ENCODE assay signal across 8 cellular contexts in the genomic region with DNA sequence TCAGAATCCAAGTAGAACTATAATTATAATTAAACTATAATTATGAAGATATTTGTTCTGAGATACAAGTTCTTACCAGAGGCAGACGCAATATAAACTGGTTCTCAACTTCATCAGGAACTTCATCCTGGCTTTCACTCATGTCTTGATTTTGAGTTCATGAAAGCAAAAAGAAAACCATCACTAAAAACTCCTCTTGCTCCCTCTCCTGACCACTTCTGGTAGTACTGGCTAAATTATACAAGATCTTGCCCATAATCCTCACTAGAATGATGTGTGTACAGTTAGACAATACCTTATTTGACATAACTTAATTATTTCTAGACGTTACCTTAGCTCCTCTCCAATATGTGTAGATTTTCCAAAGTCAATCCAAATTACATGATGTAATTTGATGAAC. TPM values are rescaled to one million over a fixed set of nuclear protein-coding genes. Genes with fewer than 3 reads are reported as not detected.
A peak's percentile ranks its signal among the peaks of the same experiment; 100 is the strongest.
DNase-seq lines count a peak whose midpoint lies in the region; ATAC-seq and TF ChIP-seq lines count a peak whose summit lies in the region.

No MANE protein-coding gene starts in this region.

- no peaks in the 10 kb centered on the region for H3K36me3 ChIP-seq in SK-N-MC (ENCODE audit: insufficient read depth, low read length)

- TF ChIP-seq CTCF in C4-2B (conservative IDR thresholded peaks at IDR 0.05) (peak; percentile 60), LNCAP (IDR thresholded peaks at IDR 0.05) (peak; percentile 51), fibroblast of the aortic adventitia (IDR thresholded peaks at IDR 0.05; ENCODE audit: insufficient read depth, low read length) (peak; percentile 70)

- no peaks in the 10 kb centered on the region for H3K9me3 ChIP-seq in SK-N-MC (ENCODE audit: low read depth, low read length)

- H3K9ac ChIP-seq in SK-N-MC (ENCODE audit: insufficient read length) = no peak overlapping the region

- ATAC-seq in GM18498 (IDR thresholded peaks at IDR 0.05; ENCODE audit: unreplicated experiment) (peak; percentile 50), GM18873 (IDR thresholded peaks at IDR 0.05; ENCODE audit: low FRiP score, unreplicated experiment) (no peak), HG03565 (IDR thresholded peaks at IDR 0.05; ENCODE audit: unreplicated experiment) (no peak)

- H3K4me3 ChIP-seq in SK-N-MC (no peak overlapping the region), fibroblast of the aortic adventitia (ENCODE audit: low read depth, low read length) (no peak overlapping the region)

- H3K27ac ChIP-seq in C4-2B (no peak overlapping the region), SK-N-MC (no peak overlapping the region)

- peak; percentile 6 for DNase-seq in SK-N-MC (ENCODE audit: low read depth, low spot score)
- peak; percentile 65 for DNase-seq in fibroblast of the aortic adventitia (ENCODE audit: low read depth)
- DNase-seq in retina = peak; percentile 18

RNA-seq across cellular contexts. Expression of a gene that starts 3.7 kb away (rescaled TPM):
- 0.63 and 0.98 TPM in 2 replicates for total RNA-seq in fibroblast of the aortic adventitia (ENCODE audit: low replicate concordance)

Comparison
In these comparisons a context has a peak if more than half of its experiments do, and no peak if none do; other contexts are left out.
1. DNase-seq: peak in every context shown above with its lines; median percentile 65 in fibroblast of the aortic adventitia; 18 in retina; 6 in SK-N-MC.